Comparison of ENCODE assay signal across 8 cellular contexts in genomic region chr6:35258858-35259193, GRCh38. TPM values are rescaled to one million over a fixed set of nuclear protein-coding genes. Genes with fewer than 3 reads are reported as not detected.
A peak's percentile ranks its signal among the peaks of the same experiment; 100 is the strongest.
DNase-seq lines count a peak whose midpoint lies in the region; ATAC-seq, FAIRE-seq and TF ChIP-seq lines count a peak whose summit lies in the region.

No MANE protein-coding gene starts in this region.

- WGBS in aorta, 2 donors = 0 to 1% methylated on average over 20 of the region's 20 CpGs

- H3K9me1 ChIP-seq in endothelial cell of umbilical vein (replicated peaks; ENCODE audit: control insufficient read depth, extremely low read depth, insufficient read depth, low read length) = no peaks in the 10 kb centered on the region

- no peaks in the 10 kb centered on the region for H3K27me3 ChIP-seq in endothelial cell of umbilical vein (ENCODE audit: control insufficient read depth in 2 of 2, insufficient read depth in 2 of 2, low read length in 2 of 2)
- no peaks in the 10 kb centered on the region for H3K27me3 ChIP-seq in aorta (ENCODE audit: control insufficient read depth in 1 of 2, insufficient read depth in 2 of 2, low read length in 1 of 2)

- H3K36me3 Mint-ChIP-seq in T-helper 17 cell (ENCODE audit: low read depth) = no peaks in the 10 kb centered on the region
- H3K36me3 Mint-ChIP-seq in natural killer cell = no peaks in the 10 kb centered on the region

- intact Hi-C loops in endothelial cell of umbilical vein (cut with micrococcal nuclease) (loop anchor here (5.0 kb wide), 1 partner anchor 42 kb away; no protein-coding TSS in a partner anchor), natural killer cell (cut with micrococcal nuclease) (no loop called here), aorta (cut with DNase I) (no loop called here)

- in situ Hi-C loops in ACHN (cut with HindIII; ENCODE audit: low pct_ligation_motif_present, low pct_unique_long_range_greater_than_20kb, low sequenced_read_pairs) = no loop called here

- no peaks in the 10 kb centered on the region for H3K9me3 Mint-ChIP-seq in natural killer cell

- peaks cover 3% of the 10 kb centered on the region for H3K79me2 ChIP-seq in endothelial cell of umbilical vein (ENCODE audit: control insufficient read depth, insufficient read depth, low read length)

- H3K4me3 Mint-ChIP-seq in T-helper 17 cell (peak overlapping the region; percentile 96), natural killer cell (peak overlapping the region; percentile 94)

- peak overlapping the region; percentile 48 for H3K9ac ChIP-seq in endothelial cell of umbilical vein (replicated peaks; ENCODE audit: extremely low read depth, insufficient read depth, low read length)

- no peaks in the 10 kb centered on the region for H3K27me3 Mint-ChIP-seq in T-helper 17 cell
- no peaks in the 10 kb centered on the region for H3K27me3 Mint-ChIP-seq in natural killer cell (ENCODE audit: low read depth in 2 of 2)

- no peaks in the 10 kb centered on the region for H4K20me1 ChIP-seq in endothelial cell of umbilical vein (replicated peaks; ENCODE audit: control insufficient read depth, extremely low read depth, insufficient read depth, low read length)

- ATAC-seq in HG03432 (IDR thresholded peaks at IDR 0.05; ENCODE audit: unreplicated experiment) = peak; percentile 13
- peak; percentile 11 for ATAC-seq in T-helper 17 cell
- peak; percentile 0 to 6 (median 1) for ATAC-seq in natural killer cell
- peak; percentile 39 for ATAC-seq in aorta (ENCODE audit: low FRiP score)

- no peaks in the 10 kb centered on the region for H3K9me3 ChIP-seq in T-helper 17 cell (ENCODE audit: control insufficient read depth, low read length, poor library complexity, severe bottlenecking)
- H3K9me3 ChIP-seq in endothelial cell of umbilical vein (replicated peaks; ENCODE audit: control insufficient read depth, insufficient read depth, low read length) = no peaks in the 10 kb centered on the region
- no peaks in the 10 kb centered on the region for H3K9me3 ChIP-seq in aorta (ENCODE audit: control insufficient read depth, low read length)

- peak; percentile 49 for FAIRE-seq in endothelial cell of umbilical vein (lab: Jason Lieb, UNC)

- dilution Hi-C loops in endothelial cell of umbilical vein (cut with MboI; ENCODE audit: extremely low pct_ligation_motif_present, low sequenced_read_pairs) = no loop called here

- H3K4me1 Mint-ChIP-seq in T-helper 17 cell = peaks cover 39% of the 10 kb centered on the region
- peaks cover 41 to 57% of the 10 kb centered on the region in 2 donors for H3K4me1 Mint-ChIP-seq in natural killer cell

- POLR2A ChIA-PET in endothelial cell of umbilical vein (lab: Charles Lee) = no interaction called here

- TF ChIP-seq CTCF in GM12875 (IDR thresholded peaks at IDR 0.05; ENCODE audit: borderline replicate concordance, insufficient read depth, low read depth, low read length) = no peak
- TF ChIP-seq CTCF in endothelial cell of umbilical vein (IDR thresholded peaks at IDR 0.05; ENCODE audit: extremely low read depth in 1 of 2, insufficient read depth in 1 of 2, low read depth in 1 of 2, low read length in 2 of 2) = peak in 1 of 2 donors; percentile 6
- TF ChIP-seq CTCF in natural killer cell (IDR thresholded peaks at IDR 0.05) = no peak

- H2AFZ ChIP-seq in endothelial cell of umbilical vein (ENCODE audit: low read depth, low read length) = peak overlapping the region; percentile 65

- BruUV-seq in endothelial cell of umbilical vein (replicated peaks; lab: Mats Ljungman, UMichigan) = TSS peak; percentile 43

- H3K27ac ChIP-seq in endothelial cell of umbilical vein (ENCODE audit: insufficient read depth, low read depth, low read length) (peak overlapping the region; percentile 25), aorta (ENCODE audit: low read depth in 1 of 2, low read length in 2 of 2) (peak overlapping the region in 1 of 2 donors; percentile 81)

- H3K36me3 ChIP-seq in endothelial cell of umbilical vein (ENCODE audit: control insufficient read depth in 2 of 2, extremely low read depth in 1 of 2, insufficient read depth in 2 of 2, low read length in 2 of 2) = no peaks in the 10 kb centered on the region
- no peaks in the 10 kb centered on the region for H3K36me3 ChIP-seq in aorta (ENCODE audit: control insufficient read depth in 1 of 2, insufficient read depth in 2 of 2, low read length in 1 of 2)

- H3K4me3 ChIP-seq in GM12875 (ENCODE audit: low read depth, low read length) = peak overlapping the region; percentile 67
- H3K4me3 ChIP-seq in endothelial cell of umbilical vein (replicated peaks in 1 of 3; ENCODE audit: insufficient read depth in 1 of 3, low read depth in 1 of 3, low read length in 3 of 3) = peak overlapping the region; percentile 8 to 63 (median 54)
- H3K4me3 ChIP-seq in aorta (ENCODE audit: low read length in 2 of 2) = peak overlapping the region; percentile 77 to 84

- CTCF ChIA-PET in endothelial cell of umbilical vein (lab: Charles Lee) = interaction anchor here (0.6 to 2.2 kb wide), 12 partner anchors 9 to 844 kb away, joined by 3 to 21 read pairs (median 4); partner anchors contain the start of gene RPL10A

- peak; percentile 61 for DNase-seq in ACHN
- DNase-seq in T-helper 17 cell = peak in 1 of 3 donors; percentile 25
- no peak for DNase-seq in endothelial cell of umbilical vein (ENCODE audit: low read depth, low spot score)
- DNase-seq in natural killer cell = no peak
- no peak for DNase-seq in aorta
- DNase-seq in NCI-H2107 (lab: John Stamatoyannopoulos, UW) = no peak

- peak overlapping the region; percentile 21 for H3K4me2 ChIP-seq in endothelial cell of umbilical vein (ENCODE audit: insufficient read depth, low read length)

- no peak for TF ChIP-seq POLR2A in endothelial cell of umbilical vein (IDR thresholded peaks at IDR 0.05; ENCODE audit: low read depth, low read length)

- H3K27ac Mint-ChIP-seq in T-helper 17 cell (peak overlapping the region; percentile 98), natural killer cell (peak overlapping the region; percentile 92 to 97)

- H3K4me1 ChIP-seq in endothelial cell of umbilical vein (ENCODE audit: control insufficient read depth, extremely low read depth, insufficient read depth, low read length) (peaks cover 14% of the 10 kb centered on the region), aorta (ENCODE audit: control insufficient read depth in 1 of 2, insufficient read depth in 2 of 2, low read length in 2 of 2) (no peaks in the 10 kb centered on the region)

TF ChIP-seq in endothelial cell of umbilical vein, 7 proteins besides CTCF, POLR2A, EP300 and RAD21:
- TF ChIP-seq MAX (IDR thresholded peaks at IDR 0.05; ENCODE audit: insufficient read depth, insufficient read length) (no peak), GATA2 (IDR thresholded peaks at IDR 0.05; ENCODE audit: insufficient read depth, insufficient read length, low read depth, low read length) (no peak), POLR2AphosphoS5 (IDR thresholded peaks at IDR 0.05; ENCODE audit: insufficient read depth, low read depth, low read length) (no peak), JUN (IDR thresholded peaks at IDR 0.05; ENCODE audit: borderline replicate concordance, insufficient read depth, insufficient read length, low read depth) (no peak), MYC (IDR thresholded peaks at IDR 0.05; ENCODE audit: low read depth, low read length) (no peak), FOS (IDR thresholded peaks at IDR 0.05; ENCODE audit: borderline replicate concordance, insufficient read depth, low read length) (no peak), EZH2 (IDR thresholded peaks at IDR 0.05; ENCODE audit: borderline replicate concordance, low read depth, low read length, severe bottlenecking) (no peak)

RNA-seq across cellular contexts. Expression of gene ZNF76, which starts 0.7 kb away (rescaled TPM):
- total RNA-seq in T-helper 17 cell (10 to 100 TPM; 50.0 to 60.8 TPM), endothelial cell of umbilical vein (26.7 and 34.6 TPM in 2 replicates), natural killer cell (10 to 100 TPM; 62.7 to 81.6 (median 64.6) TPM), aorta (10 to 100 TPM; 26.6 to 46.4 TPM)
- polyA plus RNA-seq in endothelial cell of umbilical vein (27.9 and 33.3 TPM in 2 replicates), aorta (10 to 100 TPM; 10.6 to 51.8 TPM)
- polyA plus RNA-seq in endothelial cell of umbilical vein (2011; cell fraction: cytosol; rRNA removed) = 18.4 and 20.7 TPM in 2 replicates
- polyA plus RNA-seq in endothelial cell of umbilical vein (2011; cell fraction: nucleus; rRNA removed) = 91.7 and 122 TPM in 2 replicates
- polyA plus RNA-seq in endothelial cell of umbilical vein (2012) = 18.1 and 20.8 TPM in 2 replicates
- 35.4 and 44.9 TPM in 2 replicates for polyA minus RNA-seq in endothelial cell of umbilical vein
- polyA minus RNA-seq in endothelial cell of umbilical vein (2011; cell fraction: cytosol; rRNA and poly(A)+ RNA removed) = 9.7 TPM
- 26.9 and 29.8 TPM in 2 replicates for polyA minus RNA-seq in endothelial cell of umbilical vein (2011; cell fraction: nucleus; rRNA and poly(A)+ RNA removed)

RNA-seq across cellular contexts. Expression of gene DEF6, which starts 38.8 kb away (rescaled TPM):
- total RNA-seq in T-helper 17 cell = 100 to 1,000 TPM; 193 to 206 TPM
- total RNA-seq in endothelial cell of umbilical vein = 0.77 and 1.0 TPM in 2 replicates
- polyA plus RNA-seq in endothelial cell of umbilical vein = 0.43 and 0.59 TPM in 2 replicates
- polyA plus RNA-seq in endothelial cell of umbilical vein (2011; cell fraction: cytosol; rRNA removed) = 0.36 and 0.49 TPM in 2 replicates
- polyA plus RNA-seq in endothelial cell of umbilical vein (2011; cell fraction: nucleus; rRNA removed) = 2.2 and 2.8 TPM in 2 replicates
- 0.74 and 1.3 TPM in 2 replicates for polyA plus RNA-seq in endothelial cell of umbilical vein (2012)
- 0.41 and 2.6 TPM in 2 replicates for polyA minus RNA-seq in endothelial cell of umbilical vein
- not detected for polyA minus RNA-seq in endothelial cell of umbilical vein (2011; cell fraction: cytosol; rRNA and poly(A)+ RNA removed)
- 1.0 and 1.3 TPM in 2 replicates for polyA minus RNA-seq in endothelial cell of umbilical vein (2011; cell fraction: nucleus; rRNA and poly(A)+ RNA removed)
- total RNA-seq in natural killer cell = 100 to 1,000 TPM; 232 to 297 (median 241) TPM
- 10 to 100 TPM in 1 of 2 donors, 1 to 10 TPM in 1; 9.9 to 13.0 TPM for total RNA-seq in aorta
- 1 to 10 TPM; 1.5 to 2.8 TPM for polyA plus RNA-seq in aorta

RNA-seq across cellular contexts. Expression of gene SCUBE3, which starts 45.1 kb away (rescaled TPM):
- total RNA-seq in T-helper 17 cell (not detected), endothelial cell of umbilical vein (0.62 and 1.5 TPM in 2 replicates), natural killer cell (under 1 TPM in 2 of 3 donors, not detected in 1; 0.25 to 0.31 TPM), aorta (10 to 100 TPM; 57.6 to 63.6 TPM)
- polyA plus RNA-seq in endothelial cell of umbilical vein (1.0 and 1.1 TPM in 2 replicates), aorta (10 to 100 TPM in 1 of 2 donors, 1 to 10 TPM in 1; 9.1 to 50.9 TPM)
- 0.74 and 1.0 TPM in 2 replicates for polyA plus RNA-seq in endothelial cell of umbilical vein (2011; cell fraction: cytosol; rRNA removed)
- polyA plus RNA-seq in endothelial cell of umbilical vein (2011; cell fraction: nucleus; rRNA removed) = 1.8 and 2.1 TPM in 2 replicates
- polyA plus RNA-seq in endothelial cell of umbilical vein (2012) = 1.4 and 2.2 TPM in 2 replicates
- polyA minus RNA-seq in endothelial cell of umbilical vein = 2.2 and 3.0 TPM in 2 replicates
- polyA minus RNA-seq in endothelial cell of umbilical vein (2011; cell fraction: cytosol; rRNA and poly(A)+ RNA removed) = not detected
- polyA minus RNA-seq in endothelial cell of umbilical vein (2011; cell fraction: nucleus; rRNA and poly(A)+ RNA removed) = 0.87 and 1.1 TPM in 2 replicates

Comparison
In these comparisons a context has a peak if more than half of its experiments do, and no peak if none do; other contexts are left out.
1. RNA of gene DEF6, which starts 38.8 kb away (total RNA-seq): 232 to 297 TPM in natural killer cell and 193 to 206 TPM in T-helper 17 cell; 9.9 to 13.0 TPM in aorta and 0.77 to 1.0 TPM in endothelial cell of umbilical vein; every median in the first group is over 10 times any median in the second.
2. RNA of gene SCUBE3, which starts 45.1 kb away (total RNA-seq): 57.6 to 63.6 TPM in aorta; 0.62 to 1.5 TPM in endothelial cell of umbilical vein, 0.25 to 0.31 TPM in natural killer cell and not detected in T-helper 17 cell; every median in the first group is over 10 times any median in the second.
3. Peak in every context shown above with its lines, with median percentiles within 50 percentile points of each other: H3K4me3 ChIP-seq and ATAC-seq.